ENCODE assay signal across 8 cellular contexts in the genomic region with DNA sequence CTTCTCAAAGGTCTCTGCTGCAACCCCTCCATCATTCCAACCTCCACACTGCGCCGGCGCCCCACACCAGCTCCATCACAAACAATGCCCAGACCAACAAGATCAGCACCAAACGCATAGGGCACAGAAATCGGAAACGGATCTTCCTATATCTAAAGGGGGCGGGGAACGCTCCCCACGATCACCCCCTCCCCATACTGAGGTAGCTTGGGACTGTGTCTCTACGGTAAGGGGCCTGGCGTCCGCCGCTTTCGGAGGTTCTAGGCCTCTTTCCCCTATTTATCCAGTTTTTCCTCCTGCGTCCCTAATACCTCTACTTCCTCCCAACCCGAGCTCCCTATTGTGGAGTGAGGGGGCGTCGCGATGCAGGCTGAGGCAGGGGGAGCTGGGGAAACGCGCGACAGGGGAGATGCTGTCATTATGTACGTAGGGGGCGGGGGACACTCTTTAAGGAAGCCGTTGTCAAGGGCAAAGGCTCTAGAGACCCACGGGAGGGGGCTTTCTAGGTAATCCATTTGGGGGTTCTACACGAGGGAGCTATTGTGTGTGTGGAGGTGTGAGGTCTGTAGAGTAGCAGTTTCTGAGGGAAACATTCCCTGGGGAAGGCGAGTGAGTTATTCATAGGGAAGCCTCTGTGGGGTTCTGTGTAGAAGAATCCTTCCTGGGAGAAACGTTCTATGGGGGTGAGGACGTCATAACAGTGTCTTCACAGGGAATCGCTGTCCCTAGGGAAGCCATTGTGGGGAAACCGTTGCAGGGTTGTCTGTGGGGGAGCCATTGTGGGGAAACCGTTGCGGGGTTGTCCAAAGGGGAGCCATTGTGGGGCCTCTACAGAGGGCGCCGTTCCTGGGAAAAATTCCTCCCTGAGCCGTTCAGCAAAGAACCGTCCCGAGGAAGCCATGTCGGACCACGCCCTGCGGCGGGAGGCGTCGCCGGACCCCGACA. TPM values are rescaled to one million over a fixed set of nuclear protein-coding genes. Genes with fewer than 3 reads are reported as not detected.
DNase-seq lines count a peak whose midpoint lies in the region; ATAC-seq and TF ChIP-seq lines count a peak whose summit lies in the region.

No MANE protein-coding gene starts in this region.

- WGBS in body of pancreas, 2 donors = 13 to 15% methylated on average over 34 to 46 of the region's 47 CpGs
- WGBS in psoas muscle, 3 donors = 4 to 7% (median 5%) methylated on average over 47 of the region's 47 CpGs

- TF ChIP-seq POLR2A in body of pancreas (IDR thresholded peaks at IDR 0.05) = peak in 1 of 3 donors; percentile 13

- no peaks in the 10 kb centered on the region for H3K36me3 ChIP-seq in body of pancreas (replicated peaks in 1 of 2; ENCODE audit: insufficient read depth in 1 of 2, low read depth in 2 of 2)
- no peaks in the 10 kb centered on the region for H3K36me3 ChIP-seq in psoas muscle (ENCODE audit: insufficient read depth in 1 of 2, low read depth in 1 of 2)

- H3K27ac ChIP-seq in body of pancreas = peak overlapping the region; percentile 84 to 94 (median 90)
- H3K27ac ChIP-seq in psoas muscle = peak overlapping the region; percentile 84

- no peaks in the 10 kb centered on the region for H3K27me3 ChIP-seq in body of pancreas
- no peaks in the 10 kb centered on the region for H3K27me3 ChIP-seq in psoas muscle (ENCODE audit: insufficient read depth in 3 of 3, low read length in 2 of 3)

- H3K9me3 ChIP-seq in body of pancreas (no peaks in the 10 kb centered on the region), psoas muscle (no peaks in the 10 kb centered on the region)

- H3K4me1 ChIP-seq in body of pancreas (peaks cover 24% of the 10 kb centered on the region), psoas muscle (no peaks in the 10 kb centered on the region)

- ATAC-seq in GM21423 (IDR thresholded peaks at IDR 0.05; ENCODE audit: unreplicated experiment) (peak; percentile 12), body of pancreas (peak; percentile 6), psoas muscle (peak; percentile 9 to 22 (median 13)), GM19397 (IDR thresholded peaks at IDR 0.05; ENCODE audit: unreplicated experiment) (no peak), HG03457 (IDR thresholded peaks at IDR 0.05; ENCODE audit: unreplicated experiment) (no peak)

- TF ChIP-seq CTCF in AG09319 (IDR thresholded peaks at IDR 0.05; ENCODE audit: low read depth, low read length) = peak; percentile 12; the same call in 1 of the 2 replicates
- no peak for TF ChIP-seq CTCF in body of pancreas (IDR thresholded peaks at IDR 0.05)
- no peak for TF ChIP-seq CTCF in psoas muscle (IDR thresholded peaks at IDR 0.05)

- intact Hi-C loops in body of pancreas (cut with DNase I) = no loop called here
- intact Hi-C loops in psoas muscle (cut with DNase I) = loop anchor here (5.0 kb wide), 1 partner anchor 66 kb away; a partner anchor contains a TSS

- DNase-seq in AG09319 (ENCODE audit: extremely low read depth, low read depth) (no peak), OCI-M1 (lab: John Stamatoyannopoulos, UW) (peak; percentile 68), body of pancreas (peak; percentile 22 to 44 (median 38)), hypothalamus (lab: John Stamatoyannopoulos, UW) (peak in 36 of 51 donors; percentile 16 to 79 (median 58)), psoas muscle (peak in 1 of 2 donors; percentile 75)

- peak overlapping the region; percentile 66 to 83 for H3K4me3 ChIP-seq in body of pancreas
- H3K4me3 ChIP-seq in psoas muscle = peak overlapping the region; percentile 75

RNA-seq across cellular contexts. Expression of a gene that starts 0.7 kb away (rescaled TPM):
- total RNA-seq in body of pancreas (10 to 100 TPM; 10.1 to 13.2 TPM), psoas muscle (10 to 100 TPM; 17.2 to 27.0 (median 21.5) TPM)
- 1 to 10 TPM; 5.4 to 7.9 (median 7.1) TPM for polyA plus RNA-seq in psoas muscle

Comparison
In these comparisons a context has a peak if more than half of its experiments do, and no peak if none do; other contexts are left out.
1. ATAC-seq: peak in GM21423 (single experiment), body of pancreas (single experiment) and psoas muscle (4 of 4); none in GM19397 (single experiment) and HG03457 (single experiment).